In genomic region chr14:94000267-94000666, GRCh38 we compare ENCODE assay signal across 27 cellular contexts. TPM values are rescaled to one million over a fixed set of nuclear protein-coding genes. Genes with fewer than 3 reads are reported as not detected.
"Had no signal": no experiment of that assay in that cellular context is flagged by ENCODE, and none has a peak within 500 bp of the region (broad histone marks: within the 10 kb centered on the region; RNA-seq: fewer than 3 reads in every experiment).

No MANE protein-coding gene starts in this region.

- H3K27ac ChIP-seq: heart right ventricle, ovary, right atrium auricular region, suprapubic skin, thyroid gland, upper lobe of right lung, vagina had no signal

- H3K4me3 Mint-ChIP-seq: naive thymus-derived CD4-positive, alpha-beta T cell; nephron progenitor cell had no signal

- H3K36me3 Mint-ChIP-seq: naive thymus-derived CD4-positive, alpha-beta T cell had no signal

- H3K4me3 ChIP-seq: heart right ventricle, ovary, right atrium auricular region, suprapubic skin, thyroid gland, upper lobe of right lung, vagina had no signal

- H3K27me3 ChIP-seq: ovary, right atrium auricular region, thyroid gland, upper lobe of right lung, vagina had no signal

- ATAC-seq: naive thymus-derived CD4-positive, alpha-beta T cell; upper lobe of right lung had no signal

- H3K27ac Mint-ChIP-seq: nephron progenitor cell had no signal

- H3K36me3 ChIP-seq: heart right ventricle, ovary, right atrium auricular region, suprapubic skin, thyroid gland, upper lobe of right lung, vagina had no signal

- FAIRE-seq: endometrium, frontal cortex, islet of Langerhans, small intestine had no signal

- DNase-seq: effector memory CD4-positive, alpha-beta T cell; heart right ventricle; hypothalamus; kidney glomerular epithelial cell; naive thymus-derived CD4-positive, alpha-beta T cell; nephron progenitor cell; nucleus accumbens; ovary; small intestine; stimulated activated CD4-positive, alpha-beta T cell treated with anti-CD3 and anti-CD28 coated beads, Interleukin-12 subunit alpha, Interleukin-12 subunit beta, amount 100 ng/mL, for 4 hours; stimulated activated CD4-positive, alpha-beta T cell treated with anti-CD3 and anti-CD28 coated beads, Interleukin-2, amount 100 ng/mL, for 48 hours; stimulated activated naive CD4-positive, alpha-beta T cell treated with Interleukin-2 at 50 U/mL for 16 hours; thyroid gland; upper lobe of right lung had no signal

- H3K9me3 ChIP-seq: heart right ventricle, ovary, right atrium auricular region, suprapubic skin, thyroid gland, upper lobe of right lung, vagina had no signal

- H3K4me1 ChIP-seq: upper lobe of right lung had no signal

- H3K9me3 Mint-ChIP-seq: nephron progenitor cell had no signal

RNA-seq across cellular contexts. Expression of gene CCDC197, which starts 3.2 kb away (rescaled TPM):
- total RNA-seq: esophagus mucosa; fibroblast of lung; frontal cortex; glomerular endothelial cell; liver; lung microvascular endothelial cell; mononuclear cell; naive thymus-derived CD4-positive, alpha-beta T cell; ovary; posterior vena cava; right atrium auricular region; suprapubic skin; thyroid gland; upper lobe of right lung; vagina had no signal
- polyA plus RNA-seq: fibroblast of lung; liver; naive thymus-derived CD4-positive, alpha-beta T cell; ovary; small intestine had no signal

RNA-seq across cellular contexts. Expression of gene ASB2, which starts 23.9 kb away (rescaled TPM):
- total RNA-seq: lung microvascular endothelial cell had no signal
- polyA plus RNA-seq: naive thymus-derived CD4-positive, alpha-beta T cell had no signal
